In the genomic region with DNA sequence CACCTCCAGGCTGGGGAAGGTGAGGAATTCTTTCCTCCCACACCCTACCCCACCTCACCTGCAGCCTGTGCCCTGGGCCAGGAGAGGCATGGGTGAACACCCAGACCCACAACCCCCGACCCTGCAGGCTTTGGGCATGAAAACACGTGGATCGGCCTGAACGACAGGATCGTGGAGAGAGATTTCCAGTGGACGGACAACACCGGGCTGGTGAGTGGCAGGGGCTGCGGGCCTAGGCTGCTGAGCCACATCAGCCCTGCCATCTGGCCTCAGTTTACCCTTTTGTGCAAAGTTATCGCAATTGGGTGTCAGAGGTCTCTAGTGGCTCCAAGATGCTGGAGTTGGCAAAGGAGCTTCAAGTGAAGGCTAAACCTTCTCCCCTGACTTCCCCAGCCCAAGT, we compare ENCODE assay signal across 1 cellular context.
TF ChIP-seq lines count a peak whose summit lies in the region.

No MANE protein-coding gene starts in this region.

TF ChIP-seq in H1, 55 proteins besides CTCF, POLR2A, EP300 and RAD21:
- TF ChIP-seq HDAC2 (IDR thresholded peaks at IDR 0.05; ENCODE audit: borderline replicate concordance in 1 of 2, low read depth in 2 of 2, low read length in 2 of 2) (no peak), MAFK (IDR thresholded peaks at IDR 0.05; ENCODE audit: low read depth, low read length) (no peak), POLR2AphosphoS5 (IDR thresholded peaks at IDR 0.05; ENCODE audit: low read depth, low read length) (no peak), RXRA (IDR thresholded peaks at IDR 0.05; ENCODE audit: insufficient read depth, low read depth, low read length) (no peak), CREB1 (IDR thresholded peaks at IDR 0.05) (no peak), CHD2 (IDR thresholded peaks at IDR 0.05; ENCODE audit: low read length) (no peak), SAP30 (IDR thresholded peaks at IDR 0.05; ENCODE audit: insufficient read depth, insufficient replicate concordance, low read length) (no peak), EZH2 (IDR thresholded peaks at IDR 0.05; ENCODE audit: low read depth, low read length, severe bottlenecking) (no peak)
TF ChIP-seq in H1: peak in this region for 0.
